Comparison of ENCODE assay signal across 26 cellular contexts in the genomic region with DNA sequence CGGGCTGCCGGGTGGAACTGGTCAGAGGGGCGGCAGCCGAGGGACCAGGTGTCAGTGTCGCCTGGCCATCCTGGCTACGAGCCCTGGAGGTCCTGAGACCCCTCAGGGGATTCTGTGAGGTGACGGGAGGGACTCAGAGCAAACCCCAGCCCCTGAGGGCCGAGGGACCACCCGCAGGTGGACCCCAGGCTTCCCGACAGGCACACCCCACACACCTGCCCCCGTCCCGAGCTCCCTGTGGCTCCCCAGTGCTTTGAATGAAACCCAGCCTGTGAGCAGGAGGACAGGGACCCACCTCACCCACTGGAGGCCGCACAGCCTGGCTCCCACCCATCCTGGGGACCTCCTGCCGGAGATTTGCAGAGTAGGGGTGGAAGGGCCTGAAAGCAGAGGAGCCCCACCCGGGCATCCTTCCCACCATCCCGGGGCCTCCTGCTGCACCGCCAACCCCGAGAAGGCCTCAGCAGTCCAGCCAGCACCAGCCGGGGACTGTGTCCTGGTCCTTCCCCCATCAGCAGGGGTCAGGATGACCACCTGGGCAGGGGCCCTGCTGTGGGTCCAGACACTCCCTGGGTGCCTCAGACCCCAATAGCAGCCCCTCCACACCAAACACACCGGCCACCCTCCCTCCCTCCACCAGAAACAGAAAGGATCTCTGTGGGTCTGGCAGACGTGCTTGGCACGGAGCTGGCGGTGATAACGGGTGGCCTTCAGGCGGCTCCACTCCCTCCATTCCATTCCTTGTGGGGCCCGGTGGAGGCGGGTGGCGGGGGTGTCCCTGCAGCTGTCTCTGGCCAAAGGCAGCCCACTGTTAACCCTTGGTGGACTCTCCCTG. TPM values are rescaled to one million over a fixed set of nuclear protein-coding genes. Genes with fewer than 3 reads are reported as not detected.
"Had no signal": no experiment of that assay in that cellular context is flagged by ENCODE, and none has a peak within 500 bp of the region (broad histone marks: within the 10 kb centered on the region; RNA-seq: fewer than 3 reads in every experiment).

No MANE protein-coding gene starts in this region.

- H3K4me1 ChIP-seq: breast epithelium, colonic mucosa, esophagus squamous epithelium, gastroesophageal sphincter, left lung, sigmoid colon, tibial artery had no signal

- H3K4me3 ChIP-seq: breast epithelium, colonic mucosa, dorsolateral prefrontal cortex, esophagus squamous epithelium, gastroesophageal sphincter, left lung, sigmoid colon, tibial artery had no signal

- ATAC-seq: effector memory CD8-positive, alpha-beta T cell; gastroesophageal sphincter; left lung; T-cell had no signal

- H3K9me3 ChIP-seq: breast epithelium, colonic mucosa, esophagus squamous epithelium, gastroesophageal sphincter, left lung, sigmoid colon, tibial artery had no signal

- H3K27ac ChIP-seq: breast epithelium, colonic mucosa, dorsolateral prefrontal cortex, esophagus squamous epithelium, gastroesophageal sphincter, left lung, sigmoid colon, tibial artery, VCaP had no signal

- H3K4me1 Mint-ChIP-seq: activated naive CD8-positive, alpha-beta T cell treated with anti-CD3 and anti-CD28 coated beads for 36 hours had no signal

- H3K36me3 Mint-ChIP-seq: activated naive CD8-positive, alpha-beta T cell treated with anti-CD3 and anti-CD28 coated beads for 36 hours; T-cell had no signal

- H3K36me3 ChIP-seq: breast epithelium, colonic mucosa, esophagus squamous epithelium, gastroesophageal sphincter, left lung, sigmoid colon, tibial artery had no signal

- H3K4me3 Mint-ChIP-seq: activated naive CD8-positive, alpha-beta T cell treated with anti-CD3 and anti-CD28 coated beads for 36 hours; effector memory CD8-positive, alpha-beta T cell; nephron; T-cell; T-helper 2 cell treated with Interferon-gamma antibody and Interleukin-4, amounts not matched to agents 5 μg/mL and 100 μg/mL, for 36 hours had no signal

- H3K27ac Mint-ChIP-seq: activated naive CD8-positive, alpha-beta T cell treated with anti-CD3 and anti-CD28 coated beads for 36 hours; effector memory CD8-positive, alpha-beta T cell; nephron; T-cell; T-helper 2 cell treated with Interferon-gamma antibody and Interleukin-4, amounts not matched to agents 5 μg/mL and 100 μg/mL, for 36 hours had no signal

- H3K9me3 Mint-ChIP-seq: activated naive CD8-positive, alpha-beta T cell treated with anti-CD3 and anti-CD28 coated beads for 36 hours; effector memory CD8-positive, alpha-beta T cell; nephron; T-cell; T-helper 2 cell treated with Interferon-gamma antibody and Interleukin-4, amounts not matched to agents 5 μg/mL and 100 μg/mL, for 36 hours had no signal

- DNase-seq: activated CD4-positive, alpha-beta T cell treated with anti-CD3 and anti-CD28 coated beads for 1 hour; activated naive CD8-positive, alpha-beta T cell treated with anti-CD3 and anti-CD28 coated beads for 36 hours; activated T-cell treated with anti-CD3 and anti-CD28 coated beads, Interleukin-2, amount 50 U/mL, for 1 hour; amniotic stem cell; colonic mucosa; dorsolateral prefrontal cortex; effector memory CD8-positive, alpha-beta T cell; esophagus squamous epithelium; left lung; midbrain; nucleus accumbens; posterior cingulate gyrus; sigmoid colon; stimulated activated CD4-positive, alpha-beta T cell treated with anti-CD3 and anti-CD28 coated beads, Interleukin-2, amount 100 ng/mL, for 48 hours; stimulated activated naive CD4-positive, alpha-beta T cell treated with Interleukin-2 at 50 U/mL for 16 hours; substantia nigra; T-cell; tibial artery had no signal

RNA-seq across cellular contexts. Expression of a gene that starts 13.9 kb away (rescaled TPM):
- total RNA-seq: activated naive CD8-positive, alpha-beta T cell treated with anti-CD3 and anti-CD28 coated beads for 36 hours; endothelial cell of umbilical vein; kidney epithelial cell had no signal
- polyA plus RNA-seq: endothelial cell of umbilical vein had no signal

RNA-seq across cellular contexts. Expression of a gene that starts 21.6 kb away (rescaled TPM):
- total RNA-seq: activated naive CD8-positive, alpha-beta T cell treated with anti-CD3 and anti-CD28 coated beads for 36 hours; breast epithelium; colonic mucosa; endothelial cell of umbilical vein; esophagus squamous epithelium; gastroesophageal sphincter; kidney epithelial cell; left lung; sigmoid colon; ureter had no signal
- polyA plus RNA-seq: endothelial cell of umbilical vein, sigmoid colon had no signal
